22 cellular contexts compared by ENCODE assay signal in genomic region chr2:77147154-77147553, GRCh38.
"Had no signal": no experiment of that assay in that cellular context is flagged by ENCODE, and none has a peak within 500 bp of the region (broad histone marks: within the 10 kb centered on the region; RNA-seq: fewer than 3 reads in every experiment).

No MANE protein-coding gene starts in this region.

- ATAC-seq: foreskin keratinocyte, heart left ventricle, left lung, natural killer cell, right lobe of liver had no signal

- FAIRE-seq: colon had no signal

- DNase-seq: activated CD4-positive, alpha-beta memory T cell treated with anti-CD3 and anti-CD28 coated beads, Interleukin-2, amount 10 ng/mL, durations not matched to agents 7 days and 5 days; activated CD4-positive, alpha-beta T cell treated with anti-CD3 and anti-CD28 coated beads, Interleukin-2, amount 10 ng/mL, durations not matched to agents 24 days and 14 days; activated CD4-positive, CD25-positive, alpha-beta regulatory T cell treated with anti-CD3 and anti-CD28 coated beads, Interleukin-2, amount 50 U/mL, for 72 hours; activated CD8-positive, alpha-beta memory T cell treated with anti-CD3 and anti-CD28 coated beads, Interleukin-2, amount 50 U/mL, for 48 hours; activated gamma-delta T cell; activated naive CD4-positive, alpha-beta T cell treated with anti-CD3 and anti-CD28 coated beads, Interleukin-2, amount 10 ng/mL, durations not matched to agents 7 days and 5 days; activated T-cell treated with anti-CD3 and anti-CD28 coated beads, Interleukin-2, amount 50 U/mL, for 24 hours; amniotic stem cell; dermis blood vessel endothelial cell; effector CD4-positive, alpha-beta T cell; heart left ventricle; hypothalamus; kidney glomerular epithelial cell; left lung; mesendoderm; natural killer cell; right lobe of liver; stimulated activated CD4-positive, alpha-beta T cell treated with anti-CD3 and anti-CD28 coated beads, Interleukin-2, amount 100 ng/mL, for 48 hours; stimulated activated naive CD4-positive, alpha-beta T cell treated with Interleukin-2 at 50 U/mL for 16 hours; T1000 had no signal
